Comparison of ENCODE assay signal across 21 cellular contexts in genomic region chr17:6463616-6464445, GRCh38. TPM values are rescaled to one million over a fixed set of nuclear protein-coding genes. Genes with fewer than 3 reads are reported as not detected.
DNase-seq lines count a peak whose midpoint lies in the region; ATAC-seq, FAIRE-seq and TF ChIP-seq lines count a peak whose summit lies in the region.
"Had no signal": no experiment of that assay in that cellular context is flagged by ENCODE, and none has a peak within 500 bp of the region (broad histone marks: within the 10 kb centered on the region; RNA-seq: fewer than 3 reads in every experiment).

No MANE protein-coding gene starts in this region.

- no peak overlapping the region for H2BK20ac ChIP-seq in H1 (ENCODE audit: low read length)

- H3K27ac ChIP-seq in right cardiac atrium (ENCODE audit: low read length) (no peak overlapping the region), H1 (ENCODE audit: low read depth, low read length) (no peak overlapping the region), mesendoderm (ENCODE audit: low read depth, low read length) (no peak overlapping the region), trophoblast cell (ENCODE audit: low read depth, low read length) (no peak overlapping the region)
- H3K27ac ChIP-seq: HL-60 had no signal

- CTCF ChIA-PET in H1 (lab: Charles Lee; ENCODE audit: partially characterized antibody), result interaction anchor here (0.6 to 8.3 kb wide), 5 partner anchors 10 to 1581 kb away, joined by 3 to 68 read pairs (median 3); no protein-coding TSS in a partner anchor

- no peak for TF ChIP-seq RAD21 in H1 (IDR thresholded peaks at IDR 0.05 in 1 of 2, conservative IDR thresholded peaks at IDR 0.05 in 1 of 2; ENCODE audit: low read depth in 2 of 2, low read length in 2 of 2)

- H3K9me3 Mint-ChIP-seq in endothelial cell (ENCODE audit: unreplicated experiment), result no peaks in the 10 kb centered on the region
- H3K9me3 Mint-ChIP-seq: CD4-positive, alpha-beta memory T cell; HFFc6 had no signal

- no peaks in the 10 kb centered on the region for H3K4me1 ChIP-seq in right cardiac atrium (ENCODE audit: control insufficient read depth, insufficient read depth, low read length)
- peaks cover 4 to 20% (median 15%) of the 10 kb centered on the region in 4 experiments for H3K4me1 ChIP-seq in H1 (replicated peaks in 1 of 4; ENCODE audit: control insufficient read depth in 3 of 4, insufficient read depth in 4 of 4, low read length in 3 of 4)
- no peaks in the 10 kb centered on the region for H3K4me1 ChIP-seq in mesendoderm (ENCODE audit: control insufficient read depth, low read depth, low read length)
- H3K4me1 ChIP-seq in trophoblast cell (ENCODE audit: control insufficient read depth in 1 of 2, insufficient read depth in 2 of 2, low read length in 2 of 2), result no peaks in the 10 kb centered on the region

- no peak overlapping the region for H3K4me3 Mint-ChIP-seq in endothelial cell (ENCODE audit: unreplicated experiment)
- H3K4me3 Mint-ChIP-seq: CD4-positive, alpha-beta memory T cell; HFFc6 had no signal

- H2BK5ac ChIP-seq in H1 (ENCODE audit: low read depth, low read length) (no peak overlapping the region), mesendoderm (ENCODE audit: low read length) (no peak overlapping the region), trophoblast cell (ENCODE audit: low read depth, low read length, poor library complexity) (no peak overlapping the region)

- H3K23me2 ChIP-seq in H1 (ENCODE audit: low read depth, low read length), result no peaks in the 10 kb centered on the region

- H3K4me2 ChIP-seq in H1 (ENCODE audit: insufficient read depth in 1 of 2, low read depth in 2 of 2, low read length in 2 of 2) (no peak overlapping the region), mesendoderm (ENCODE audit: low read length) (no peak overlapping the region), trophoblast cell (ENCODE audit: low read length) (no peak overlapping the region)

- H2BK15ac ChIP-seq in H1 (ENCODE audit: low read length) (peak overlapping the region; percentile 61; the same call in 1 of the 2 replicates), mesendoderm (replicated peaks; ENCODE audit: low read depth) (no peak overlapping the region)

- H2AK5ac ChIP-seq in H1 (ENCODE audit: low read depth, low read length) (no peak overlapping the region), mesendoderm (ENCODE audit: low read length) (no peak overlapping the region), trophoblast cell (ENCODE audit: low read length) (no peak overlapping the region)

- no peaks in the 10 kb centered on the region for H3K79me2 ChIP-seq in H1 (ENCODE audit: control insufficient read depth in 1 of 2, insufficient read depth in 2 of 2, low read length in 2 of 2)
- H3K79me2 ChIP-seq in mesendoderm (ENCODE audit: control insufficient read depth, insufficient read depth, low read length), result no peaks in the 10 kb centered on the region
- H3K79me2 ChIP-seq in trophoblast cell (ENCODE audit: control insufficient read depth, insufficient read depth, low read length, poor library complexity), result no peaks in the 10 kb centered on the region

- H3K14ac ChIP-seq in H1 (ENCODE audit: insufficient read length) (no peak overlapping the region), trophoblast cell (ENCODE audit: low read length) (no peak overlapping the region)

- intact Hi-C loops in right cardiac atrium (cut with DNase I) (no loop called here), Right ventricle myocardium superior (cut with DNase I) (no loop called here)

- no peaks in the 10 kb centered on the region for H3K9me3 ChIP-seq in right cardiac atrium (ENCODE audit: control insufficient read depth, low read length)
- H3K9me3 ChIP-seq in H1 (ENCODE audit: insufficient read depth in 2 of 2, low read depth in 1 of 2, low read length in 1 of 2), result no peaks in the 10 kb centered on the region
- H3K9me3 ChIP-seq in trophoblast cell (ENCODE audit: insufficient read depth, low read depth, low read length), result peaks cover 2% of the 10 kb centered on the region

- TF ChIP-seq POLR2A in H1 (IDR thresholded peaks at IDR 0.05; ENCODE audit: control extremely low read depth in 1 of 2, low read depth in 2 of 2, low read length in 2 of 2), result no peak

- H4K5ac ChIP-seq in H1 (ENCODE audit: insufficient read length, low read depth, low read length) (no peak overlapping the region), mesendoderm (ENCODE audit: low read length) (no peak overlapping the region)

- 90% methylated on average over 24 of the region's 24 CpGs for WGBS in right cardiac atrium
- WGBS in H1 (ENCODE audit: extremely low coverage in 1 of 2, insufficient coverage in 1 of 2, insufficient read length in 1 of 2, insufficient replicate concordance in 2 of 2, low coverage in 1 of 2, low lambda C conversion rate in 2 of 2, missing lambda C conversion rate in 1 of 2), 2 experiments, result 86% methylated on average over 23 of the region's 24 CpGs; no CpG with 5 or more reads in 1 of the 2 experiments
- no CpG with 5 or more reads among the region's 24 CpGs for WGBS in mesendoderm (ENCODE audit: extremely low coverage, insufficient coverage, low lambda C conversion rate)
- WGBS in trophoblast cell (ENCODE audit: extremely low coverage, insufficient coverage, insufficient read length), result no CpG with 5 or more reads among the region's 24 CpGs

- H3K56ac ChIP-seq in H1 (replicated peaks; ENCODE audit: insufficient read length, low read depth, low read length) (no peak overlapping the region), mesendoderm (ENCODE audit: low read length) (no peak overlapping the region)

- no peak overlapping the region for H3K23ac ChIP-seq in H1 (ENCODE audit: insufficient read length)
- H3K23ac ChIP-seq in mesendoderm (ENCODE audit: low read length), result peak overlapping the region; percentile 66
- H3K23ac ChIP-seq in trophoblast cell (ENCODE audit: low read length), result no peak overlapping the region

- TF ChIP-seq CTCF in H1 (IDR thresholded peaks at IDR 0.05; ENCODE audit: control extremely low read depth in 1 of 3, insufficient read depth in 1 of 3, low read depth in 1 of 3, low read length in 3 of 3) (no peak), endothelial cell (IDR thresholded peaks at IDR 0.05; ENCODE audit: unreplicated experiment) (no peak)

- no peaks in the 10 kb centered on the region for H3K27me3 ChIP-seq in right cardiac atrium (ENCODE audit: control insufficient read depth, insufficient read depth)
- H3K27me3 ChIP-seq in H1 (replicated peaks in 1 of 4; ENCODE audit: control insufficient read depth in 3 of 4, extremely low read depth in 1 of 4, insufficient read depth in 3 of 4, low read length in 3 of 4), result no peaks in the 10 kb centered on the region; a peak in 1 of 7 replicates
- H3K27me3 ChIP-seq in mesendoderm (ENCODE audit: insufficient read depth, low read length, poor library complexity), result no peaks in the 10 kb centered on the region
- no peaks in the 10 kb centered on the region for H3K27me3 ChIP-seq in trophoblast cell (ENCODE audit: insufficient read depth, low read length)

- no peaks in the 10 kb centered on the region for H3K36me3 ChIP-seq in H1 (ENCODE audit: control insufficient read depth in 2 of 4, insufficient read depth in 4 of 4, low read length in 3 of 4)
- no peaks in the 10 kb centered on the region for H3K36me3 ChIP-seq in mesendoderm (ENCODE audit: control insufficient read depth, insufficient read depth, low read length)
- H3K36me3 ChIP-seq in trophoblast cell (ENCODE audit: control insufficient read depth in 1 of 2, insufficient read depth in 2 of 2, low read length in 2 of 2), result no peaks in the 10 kb centered on the region

- TF ChIP-seq EP300 in H1 (IDR thresholded peaks at IDR 0.05; ENCODE audit: borderline replicate concordance in 1 of 2, low read depth in 2 of 2, low read length in 2 of 2), result no peak

- no peak overlapping the region for H4K8ac ChIP-seq in H1 (ENCODE audit: extremely low read depth, insufficient read depth, low read length)
- H4K8ac ChIP-seq in mesendoderm (ENCODE audit: low read depth, low read length), result no peak overlapping the region
- H4K8ac ChIP-seq in trophoblast cell (ENCODE audit: low read depth, low read length), result no peak overlapping the region

- no peak overlapping the region for H3K4me3 ChIP-seq in right cardiac atrium (ENCODE audit: low read length)
- no peak overlapping the region for H3K4me3 ChIP-seq in H1 (ENCODE audit: extremely low read depth in 1 of 4, insufficient read depth in 2 of 4, low read depth in 3 of 4, low read length in 4 of 4)
- no peak overlapping the region for H3K4me3 ChIP-seq in mesendoderm (ENCODE audit: low read length)
- H3K4me3 ChIP-seq in trophoblast cell (ENCODE audit: low read depth, low read length), result no peak overlapping the region

- H2AFZ ChIP-seq in H1 (ENCODE audit: low read length), result no peak overlapping the region
- H2AFZ ChIP-seq in trophoblast cell (ENCODE audit: insufficient read depth, low read length, poor library complexity), result no peak overlapping the region

- peak in 2 of 3 donors; percentile 7 to 35 for DNase-seq in right cardiac atrium
- DNase-seq in Right ventricle myocardium superior, result no peak
- DNase-seq in H1 (ENCODE audit: low read depth in 1 of 2, low spot score in 2 of 2), result no peak
- DNase-seq in mesendoderm, result no peak
- no peak for DNase-seq in trophoblast cell
- DNase-seq in endothelial cell (ENCODE audit: low spot score), result no peak
- DNase-seq in NAMALWA (ENCODE audit: low spot score), result no peak
- DNase-seq: 8988T; AML-193; C1 segment of cervical spinal cord; CD4-positive, alpha-beta memory T cell; DMS79 treated with DMSO at 0.1 percent for 48 hours; EL; GOT3; HCEC 1CT; HFFc6 had no signal

- ATAC-seq in right cardiac atrium (no peak), Right ventricle myocardium superior (ENCODE audit: poor library complexity) (no peak), GM18907 (IDR thresholded peaks at IDR 0.05; ENCODE audit: unreplicated experiment) (no peak)

- H3K27me3 Mint-ChIP-seq in endothelial cell (ENCODE audit: unreplicated experiment), result peaks cover 21% of the 10 kb centered on the region

- H3K4ac ChIP-seq in H1 (replicated peaks; ENCODE audit: insufficient read length, low read depth, low read length) (no peak overlapping the region), mesendoderm (ENCODE audit: low read depth, low read length) (no peak overlapping the region), trophoblast cell (ENCODE audit: low read depth, low read length) (no peak overlapping the region)

- no peak overlapping the region for H3K27ac Mint-ChIP-seq in endothelial cell (ENCODE audit: unreplicated experiment)
- H3K27ac Mint-ChIP-seq: CD4-positive, alpha-beta memory T cell; HFFc6 had no signal

- no peaks in the 10 kb centered on the region for H3K79me1 ChIP-seq in H1 (ENCODE audit: low read depth, low read length)
- H3K79me1 ChIP-seq in mesendoderm (ENCODE audit: low read length), result no peaks in the 10 kb centered on the region
- H3K79me1 ChIP-seq in trophoblast cell (ENCODE audit: low read length), result no peaks in the 10 kb centered on the region

- FAIRE-seq in H1 (lab: Jason Lieb, UNC), result no peak
- FAIRE-seq: G401.6, GM12892, GM19239 had no signal

- H4K12ac ChIP-seq in trophoblast cell (ENCODE audit: low read depth, low read length), result no peak overlapping the region

- H2BK12ac ChIP-seq in H1 (ENCODE audit: low read depth, low read length), result 0 out of 2 replicates have a peak overlapping the region, but pooled peaks have one; percentile 50
- H2BK12ac ChIP-seq in trophoblast cell (ENCODE audit: low read length), result no peak overlapping the region

- no peaks in the 10 kb centered on the region for H4K20me1 ChIP-seq in H1 (replicated peaks in 1 of 2; ENCODE audit: control insufficient read depth in 1 of 2, insufficient read depth in 2 of 2, low read length in 2 of 2)

- H4K91ac ChIP-seq in H1 (replicated peaks; ENCODE audit: insufficient read length, low read length) (peak overlapping the region; percentile 70), trophoblast cell (ENCODE audit: low read depth, low read length) (no peak overlapping the region)

- H2BK120ac ChIP-seq in H1 (replicated peaks; ENCODE audit: low read depth, low read length) (no peak overlapping the region), mesendoderm (ENCODE audit: low read depth, low read length) (no peak overlapping the region), trophoblast cell (ENCODE audit: insufficient read depth, low read length, poor library complexity) (no peak overlapping the region)

- H3K4me1 Mint-ChIP-seq in endothelial cell (ENCODE audit: unreplicated experiment), result peaks cover 34% of the 10 kb centered on the region

- H3K9ac ChIP-seq in H1 (replicated peaks in 1 of 4; ENCODE audit: extremely low read depth in 1 of 4, low read depth in 3 of 4, low read length in 3 of 4) (no peak overlapping the region), mesendoderm (ENCODE audit: low read length) (no peak overlapping the region), trophoblast cell (ENCODE audit: low read length) (peak overlapping the region; percentile 29)

- POLR2A ChIA-PET in H1 (lab: Charles Lee; ENCODE audit: partially characterized antibody), result interaction anchor here (0.7 to 7.4 kb wide), 5 partner anchors 9 to 96 kb away, joined by 3 to 34 read pairs (median 4); partner anchors contain the start of gene PIMREG

- no peak overlapping the region for H3K18ac ChIP-seq in H1 (ENCODE audit: extremely low read depth, low read length)
- H3K18ac ChIP-seq in mesendoderm (ENCODE audit: low read length), result no peak overlapping the region
- H3K18ac ChIP-seq in trophoblast cell (ENCODE audit: low read length), result no peak overlapping the region

- H3K36me3 Mint-ChIP-seq in endothelial cell (ENCODE audit: low read depth, unreplicated experiment), result no peaks in the 10 kb centered on the region
- H3K36me3 Mint-ChIP-seq: CD4-positive, alpha-beta memory T cell had no signal

RNA-seq across cellular contexts. Expression of gene PIMREG, which starts 19.6 kb away (rescaled TPM):
- total RNA-seq in right cardiac atrium (under 1 TPM in 3 of 4 donors, not detected in 1; 0.38 to 0.54 (median 0.49) TPM), Right ventricle myocardium superior (0.59 TPM), endothelial cell (ENCODE audit: unreplicated experiment) (9.1 TPM)
- polyA plus RNA-seq in right cardiac atrium (0.18 TPM), H1 (2011; rRNA removed) (126 and 148 TPM in 2 replicates)
- 133 and 143 TPM in 2 replicates for total RNA-seq in H1 (2021; fragmentation: NEBNext Ultra II Directional; extraction: Animal tissue kit (Norgen Biotek cat#: 25700))
- polyA plus RNA-seq in H1 (2011; cell fraction: cytosol; rRNA removed), result 154 TPM
- 223 TPM for polyA plus RNA-seq in H1 (2011; cell fraction: nucleus; rRNA removed)
- 83.9 to 119 TPM (median 107 TPM) in 4 replicates for polyA plus RNA-seq in H1 (2012, experiment 1 of 2)
- 116 TPM for polyA plus RNA-seq in H1 (2012, experiment 2 of 2)
- polyA plus RNA-seq in H1 (2013, experiment 1 of 2), result 64.4 TPM
- polyA plus RNA-seq in H1 (2013, experiment 2 of 2), result 62.7 TPM
- 55.3 and 66.3 TPM in 2 replicates for polyA minus RNA-seq in H1 (2011; rRNA and poly(A)+ RNA removed)
- polyA minus RNA-seq in H1 (2011; cell fraction: cytosol; rRNA and poly(A)+ RNA removed), result 56.3 TPM
- polyA minus RNA-seq in H1 (2011; cell fraction: nucleus; rRNA and poly(A)+ RNA removed), result 68.8 TPM
- 52.3 TPM for polyA plus RNA-seq in mesendoderm (2013, experiment 1 of 2)
- 51.2 TPM for polyA plus RNA-seq in mesendoderm (2013, experiment 2 of 2)
- 8.2 and 8.4 TPM in 2 replicates for polyA plus RNA-seq in trophoblast cell (2013)
- total RNA-seq: CD4-positive, alpha-beta memory T cell had no signal
- polyA plus RNA-seq: CD4-positive, alpha-beta memory T cell had no signal

RNA-seq across cellular contexts. Expression of gene AIPL1, which starts 28.9 kb away (rescaled TPM):
- total RNA-seq in right cardiac atrium (not detected), Right ventricle myocardium superior (not detected), endothelial cell (ENCODE audit: unreplicated experiment) (not detected)
- polyA plus RNA-seq in right cardiac atrium (not detected), H1 (2011; rRNA removed) (0.56 and 0.89 TPM in 2 replicates)
- 0.71 TPM in 1 of 2 replicates, not detected in the other for total RNA-seq in H1 (2021; fragmentation: NEBNext Ultra II Directional; extraction: Animal tissue kit (Norgen Biotek cat#: 25700))
- polyA plus RNA-seq in H1 (2011; cell fraction: cytosol; rRNA removed), result 1.6 TPM
- polyA plus RNA-seq in H1 (2011; cell fraction: nucleus; rRNA removed), result 0.78 TPM
- polyA plus RNA-seq in H1 (2012, experiment 1 of 2), result 0.22 to 0.55 TPM (median 0.40 TPM) in 4 replicates
- 0.09 TPM for polyA plus RNA-seq in H1 (2012, experiment 2 of 2)
- 0.14 TPM for polyA plus RNA-seq in H1 (2013, experiment 1 of 2)
- polyA plus RNA-seq in H1 (2013, experiment 2 of 2), result 0.29 TPM
- 0.20 and 0.22 TPM in 2 replicates for polyA minus RNA-seq in H1 (2011; rRNA and poly(A)+ RNA removed)
- polyA minus RNA-seq in H1 (2011; cell fraction: cytosol; rRNA and poly(A)+ RNA removed), result not detected
- polyA minus RNA-seq in H1 (2011; cell fraction: nucleus; rRNA and poly(A)+ RNA removed), result not detected
- polyA plus RNA-seq in mesendoderm (2013, experiment 1 of 2), result 0.07 TPM
- 0.08 TPM for polyA plus RNA-seq in mesendoderm (2013, experiment 2 of 2)
- polyA plus RNA-seq in trophoblast cell (2013), result not detected in 2 replicates
- total RNA-seq: CD4-positive, alpha-beta memory T cell; HFFc6 had no signal
- polyA plus RNA-seq: CD4-positive, alpha-beta memory T cell had no signal

Comparison
In these comparisons a context has a peak if more than half of its experiments do, and no peak if none do; other contexts are left out.
1. DNase-seq: peak in right cardiac atrium (2 of 3); none in Right ventricle myocardium superior (single experiment), H1 (0 of 2), mesendoderm (single experiment), trophoblast cell (0 of 2), endothelial cell (single experiment) and NAMALWA (single experiment).
2. RNA of gene PIMREG, which starts 19.6 kb away (total RNA-seq): 133 to 143 TPM in H1; 9.1 TPM in endothelial cell (single experiment), 0.59 TPM in Right ventricle myocardium superior (single experiment) and 0.38 to 0.54 TPM in right cardiac atrium; every median in the first group is over 10 times any median in the second.